In genomic region chr12:17370-18340, GRCh38 we compare ENCODE assay signal across 8 cellular contexts. TPM values are rescaled to one million over a fixed set of nuclear protein-coding genes. Genes with fewer than 3 reads are reported as not detected.
"Had no signal": no experiment of that assay in that cellular context is flagged by ENCODE, and none has a peak within 500 bp of the region (broad histone marks: within the 10 kb centered on the region; RNA-seq: fewer than 3 reads in every experiment).

No MANE protein-coding gene starts in this region.

RNA-seq across cellular contexts. Expression of gene IQSEC3, which starts 48.9 kb away (rescaled TPM):
- total RNA-seq: LHCN-M2, MCF 10A, NCI-H460, OCI-LY7, PC-9, RPMI7951, SJCRH30, SK-MEL-5 had no signal
